Comparison of ENCODE assay signal across 9 cellular contexts in genomic region chr5:113293068-113293571, GRCh38.
DNase-seq lines count a peak whose midpoint lies in the region; ATAC-seq and TF ChIP-seq lines count a peak whose summit lies in the region.
"Had no signal": no experiment of that assay in that cellular context is flagged by ENCODE, and none has a peak within 500 bp of the region (broad histone marks: within the 10 kb centered on the region; RNA-seq: fewer than 3 reads in every experiment).

No MANE protein-coding gene starts in this region.

- H3K27ac ChIP-seq in esophagus (ENCODE audit: low read depth in 2 of 2, low read length in 1 of 2) (no peak overlapping the region), neuronal stem cell (replicated peaks; ENCODE audit: low read length) (no peak overlapping the region)

- no peak overlapping the region for H2BK15ac ChIP-seq in neuronal stem cell (ENCODE audit: low read length)

- no peak overlapping the region for H3K14ac ChIP-seq in neuronal stem cell (ENCODE audit: low read length)

- no peak overlapping the region for H2BK120ac ChIP-seq in neuronal stem cell (ENCODE audit: low read depth, low read length)

- no peak overlapping the region for H4K91ac ChIP-seq in neuronal stem cell (ENCODE audit: low read depth, low read length, poor library complexity)

- H3K4me2 ChIP-seq in neuronal stem cell (ENCODE audit: insufficient read depth, low read length, poor library complexity, severe bottlenecking) = peak overlapping the region; percentile 82

- 17 to 25% methylated on average over 8 of the region's 8 CpGs for WGBS in esophagus, 2 donors
- WGBS in neuronal stem cell (ENCODE audit: extremely low coverage in 2 of 2, insufficient read length in 2 of 2, insufficient replicate concordance in 1 of 2), 2 donors = no CpG with 5 or more reads among the region's 8 CpGs

- H3K9me3 ChIP-seq in esophagus (ENCODE audit: control insufficient read depth in 2 of 2, insufficient read depth in 1 of 2, low read depth in 1 of 2, low read length in 1 of 2) (no peaks in the 10 kb centered on the region), neuronal stem cell (replicated peaks in 1 of 2; ENCODE audit: control insufficient read depth in 2 of 2, insufficient read depth in 1 of 2, low read depth in 1 of 2, low read length in 2 of 2) (no peaks in the 10 kb centered on the region)

- H2BK12ac ChIP-seq in neuronal stem cell (ENCODE audit: low read length) = no peak overlapping the region

- H3K9ac ChIP-seq in neuronal stem cell (ENCODE audit: low read depth, low read length, poor library complexity) = no peak overlapping the region

- H2AK5ac ChIP-seq in neuronal stem cell (ENCODE audit: low read depth, low read length) = no peak overlapping the region

- no peak overlapping the region for H3K4ac ChIP-seq in neuronal stem cell (ENCODE audit: low read length)

- no peaks in the 10 kb centered on the region for H3K79me1 ChIP-seq in neuronal stem cell (ENCODE audit: low read depth, low read length)

- no peaks in the 10 kb centered on the region for H3K36me3 ChIP-seq in esophagus (ENCODE audit: control insufficient read depth in 2 of 2, insufficient read depth in 2 of 2, low read length in 1 of 2)
- H3K36me3 ChIP-seq in neuronal stem cell (replicated peaks in 1 of 2; ENCODE audit: control insufficient read depth in 2 of 2, insufficient read depth in 2 of 2, low read length in 2 of 2) = no peaks in the 10 kb centered on the region

- H2AFZ ChIP-seq in neuronal stem cell (ENCODE audit: low read length) = peak overlapping the region; percentile 95

- peak; percentile 20 for DNase-seq in GM10266 (ENCODE audit: extremely low spot score)
- no peak for DNase-seq in neuronal stem cell (ENCODE audit: low spot score)
- no peak for DNase-seq in DMS53 (lab: John Stamatoyannopoulos, UW)
- DNase-seq in omental fat pad (ENCODE audit: low spot score) = no peak
- DNase-seq in ureter (ENCODE audit: low spot score) = no peak
- DNase-seq in NCI-H146 (lab: John Stamatoyannopoulos, UW) = no peak
- DNase-seq: amniotic stem cell had no signal

- H3K4me3 ChIP-seq in esophagus (ENCODE audit: low read depth in 1 of 2, low read length in 2 of 2) (peak overlapping the region; percentile 74 to 94), neuronal stem cell (ENCODE audit: low read length in 2 of 2) (peak overlapping the region in 1 of 2 donors; percentile 58)

- H3K4me1 ChIP-seq in esophagus (ENCODE audit: control insufficient read depth in 2 of 2, insufficient read depth in 2 of 2, low read length in 1 of 2) = no peaks in the 10 kb centered on the region
- H3K4me1 ChIP-seq in neuronal stem cell (ENCODE audit: control insufficient read depth in 2 of 2, insufficient read depth in 1 of 2, low read depth in 1 of 2, low read length in 2 of 2) = peaks cover 13 to 18% of the 10 kb centered on the region in 2 donors

- H4K8ac ChIP-seq in neuronal stem cell (ENCODE audit: low read depth, low read length) = no peak overlapping the region

- no peak overlapping the region for H3K18ac ChIP-seq in neuronal stem cell (ENCODE audit: low read length)

- TF ChIP-seq CTCF in GM10266 (IDR thresholded peaks at IDR 0.05; ENCODE audit: control insufficient read depth, insufficient read depth, low read depth, missing control alignments) = no peak
- no peak for TF ChIP-seq CTCF in omental fat pad (IDR thresholded peaks at IDR 0.05)

- ATAC-seq in omental fat pad (ENCODE audit: low FRiP score) = no peak

- no peak overlapping the region for H2BK5ac ChIP-seq in neuronal stem cell (ENCODE audit: low read length)

- H3K23ac ChIP-seq in neuronal stem cell (ENCODE audit: low read depth, low read length, poor library complexity) = no peak overlapping the region

- no peaks in the 10 kb centered on the region for H3K27me3 ChIP-seq in esophagus (ENCODE audit: control insufficient read depth in 1 of 2, insufficient read depth in 2 of 2, low read length in 2 of 2)
- peaks cover 0 to 20% (median 0%) of the 10 kb centered on the region in 3 experiments for H3K27me3 ChIP-seq in neuronal stem cell (ENCODE audit: control insufficient read depth in 3 of 3, insufficient read depth in 3 of 3, low read depth in 1 of 3, low read length in 3 of 3)

TF ChIP-seq in PFSK-1, 5 proteins besides CTCF, POLR2A, EP300 and RAD21:
- TF ChIP-seq POLR2AphosphoS5 (IDR thresholded peaks at IDR 0.05; ENCODE audit: low read depth, low read length) = no peak
- 0 out of 2 replicates have a peak, but pooled peaks have one; percentile 83 for TF ChIP-seq SIN3A (IDR thresholded peaks at IDR 0.05; ENCODE audit: borderline replicate concordance, insufficient read depth, low read length)
- TF ChIP-seq TAF1 (IDR thresholded peaks at IDR 0.05; ENCODE audit: borderline replicate concordance, insufficient read depth, low read length) = 0 out of 2 replicates have a peak, but pooled peaks have one; percentile 1
- no peak for TF ChIP-seq REST (IDR thresholded peaks at IDR 0.05; ENCODE audit: insufficient read depth in 1 of 2, low read depth in 2 of 2, low read length in 2 of 2)
- TF ChIP-seq FOXP2 (optimal IDR thresholded peaks at IDR 0.05; ENCODE audit: borderline replicate concordance, extremely low read depth, extremely low read length, insufficient read depth) = no peak
